Comparison of ENCODE assay signal across 8 cellular contexts in the genomic region with DNA sequence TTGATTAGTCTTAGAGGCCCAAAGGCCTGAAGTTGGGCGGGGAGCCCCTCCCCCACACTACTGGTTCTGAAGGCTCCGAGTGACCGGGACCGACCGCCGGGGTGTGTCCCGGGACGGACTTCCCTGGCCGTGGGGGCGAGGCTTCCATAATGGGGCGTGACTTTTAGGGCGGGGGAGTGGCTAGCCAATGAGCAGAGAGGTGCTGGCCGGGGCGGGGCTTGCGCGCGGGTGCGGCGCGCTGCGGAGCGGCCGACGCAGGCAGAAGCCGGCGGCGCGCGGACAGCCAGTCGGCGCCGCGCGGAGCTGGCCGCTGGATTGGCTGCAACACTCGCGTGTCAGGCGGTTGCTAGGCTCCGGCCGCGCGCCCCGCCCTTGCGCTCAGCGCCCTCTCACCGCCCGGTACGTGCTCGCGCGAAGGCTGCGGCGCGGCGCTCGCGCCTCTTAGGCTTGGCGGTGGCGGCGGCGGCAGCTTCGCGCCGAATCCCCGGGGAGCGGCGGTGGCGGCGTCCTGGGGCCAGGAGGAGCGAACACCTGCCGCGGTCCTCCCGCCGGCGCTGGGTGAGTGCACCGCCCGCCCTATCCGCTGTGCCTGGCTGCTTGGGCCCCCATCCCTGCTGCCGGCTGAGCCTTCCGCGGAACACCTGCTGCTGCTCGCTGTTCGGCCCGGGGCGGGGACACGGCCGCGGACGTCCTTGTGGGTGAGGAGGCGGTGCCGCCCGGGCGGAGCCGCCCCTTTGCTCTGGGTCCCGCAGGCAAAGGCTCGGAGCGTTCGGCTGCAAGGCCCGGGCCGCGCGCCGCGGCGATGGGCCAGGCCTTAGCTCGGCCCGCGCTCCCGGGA. TPM values are rescaled to one million over a fixed set of nuclear protein-coding genes. Genes with fewer than 3 reads are reported as not detected.
DNase-seq lines count a peak whose midpoint lies in the region; ATAC-seq, FAIRE-seq and TF ChIP-seq lines count a peak whose summit lies in the region.

Gene DAG1 (plus strand): TSS at position 392 of the 838 bp plus-strand sequence. CDS start 40,268 bp downstream, outside the sequence.

- peaks cover 25% of the 10 kb centered on the region for H3K4me1 Mint-ChIP-seq in activated naive CD8-positive, alpha-beta T cell treated with anti-CD3 and anti-CD28 coated beads, Interleukin-2, amount 50 U/mL, for 24 hours

- peaks cover 30% of the 10 kb centered on the region for H3K79me2 ChIP-seq in parathyroid adenoma

- H2AFZ ChIP-seq in parathyroid adenoma: peak within 1 kb of the TSS; percentile 91

- H3K4me1 ChIP-seq in parathyroid adenoma (peaks cover 11% of the 10 kb centered on the region), tibial artery (peaks cover 0 to 36% (median 26%) of the 10 kb centered on the region in 4 donors)

- DNase-seq in GM12891 (ENCODE audit: insufficient read length, low spot score): peak; percentile 98
- DNase-seq in NCI-H1436 (lab: John Stamatoyannopoulos, UW): peak; percentile 80
- DNase-seq in SW480 (ENCODE audit: low spot score): peak; percentile 94
- peak; percentile 99 for DNase-seq in activated naive CD8-positive, alpha-beta T cell treated with anti-CD3 and anti-CD28 coated beads, Interleukin-2, amount 50 U/mL, for 24 hours
- peak; percentile 99 for DNase-seq in Right ventricle myocardium superior
- peak; percentile 99 to 100 for DNase-seq in tibial artery

- H3K9me3 ChIP-seq in parathyroid adenoma (ENCODE audit: control insufficient read depth, low read length): no peaks in the 10 kb centered on the region
- H3K9me3 ChIP-seq in tibial artery: no peaks in the 10 kb centered on the region

- H3K9ac ChIP-seq in parathyroid adenoma: peak within 1 kb of the TSS; percentile 41

- H3K27ac ChIP-seq in parathyroid adenoma (peak within 1 kb of the TSS; percentile 97), tibial artery (peak within 1 kb of the TSS; percentile 91 to 95)

- H3K27ac Mint-ChIP-seq in activated naive CD8-positive, alpha-beta T cell treated with anti-CD3 and anti-CD28 coated beads, Interleukin-2, amount 50 U/mL, for 24 hours: peak within 1 kb of the TSS; percentile 88

- no peaks in the 10 kb centered on the region for H3K27me3 Mint-ChIP-seq in activated naive CD8-positive, alpha-beta T cell treated with anti-CD3 and anti-CD28 coated beads, Interleukin-2, amount 50 U/mL, for 24 hours

- peak; percentile 87 for ATAC-seq in HG02798 (IDR thresholded peaks at IDR 0.05; ENCODE audit: poor library complexity, unreplicated experiment)
- peak; percentile 95 for ATAC-seq in activated naive CD8-positive, alpha-beta T cell treated with anti-CD3 and anti-CD28 coated beads, Interleukin-2, amount 50 U/mL, for 24 hours
- ATAC-seq in Right ventricle myocardium superior (ENCODE audit: poor library complexity): peak; percentile 88

- peak; percentile 29; the same call in 1 of the 2 replicates for TF ChIP-seq POLR2A in GM12891 (IDR thresholded peaks at IDR 0.05; ENCODE audit: low read depth, low read length)

- no peaks in the 10 kb centered on the region for H3K36me3 ChIP-seq in parathyroid adenoma (ENCODE audit: control insufficient read depth, insufficient read depth, low read length)
- H3K36me3 ChIP-seq in tibial artery: no peaks in the 10 kb centered on the region

- peak; percentile 100 for FAIRE-seq in GM12891 (lab: Jason Lieb, UNC)

- H3K4me2 ChIP-seq in parathyroid adenoma (ENCODE audit: low read length): peak within 1 kb of the TSS; percentile 99

- H3K9me3 Mint-ChIP-seq in activated naive CD8-positive, alpha-beta T cell treated with anti-CD3 and anti-CD28 coated beads, Interleukin-2, amount 50 U/mL, for 24 hours: no peaks in the 10 kb centered on the region

- peak within 1 kb of the TSS; percentile 95 for H3K4me3 Mint-ChIP-seq in activated naive CD8-positive, alpha-beta T cell treated with anti-CD3 and anti-CD28 coated beads, Interleukin-2, amount 50 U/mL, for 24 hours

- peak within 1 kb of the TSS; percentile 95 for H3K4me3 ChIP-seq in parathyroid adenoma (ENCODE audit: low read depth, low read length)
- H3K4me3 ChIP-seq in tibial artery: peak within 1 kb of the TSS; percentile 68 to 72

- intact Hi-C loops in Right ventricle myocardium superior (cut with DNase I) (loop anchor here (10.0 kb wide), 1 partner anchor 205 kb away; the partner anchor contains the start of gene APEH), tibial artery (cut with DNase I; ENCODE audit: low total_unique reads) (no loop called here)

- no peak for TF ChIP-seq CTCF in parathyroid adenoma (IDR thresholded peaks at IDR 0.05)
- TF ChIP-seq CTCF in tibial artery (IDR thresholded peaks at IDR 0.05): peak in 1 of 2 experiments; percentile 4

- H3K36me3 Mint-ChIP-seq in activated naive CD8-positive, alpha-beta T cell treated with anti-CD3 and anti-CD28 coated beads, Interleukin-2, amount 50 U/mL, for 24 hours (ENCODE audit: low read depth): peaks cover 5% of the 10 kb centered on the region

- no peaks in the 10 kb centered on the region for H3K27me3 ChIP-seq in parathyroid adenoma (ENCODE audit: control insufficient read depth, insufficient read depth, low read length)
- H3K27me3 ChIP-seq in tibial artery: no peaks in the 10 kb centered on the region

TF ChIP-seq in GM12891, 5 proteins besides CTCF, POLR2A, EP300 and RAD21:
- TF ChIP-seq TAF1 (IDR thresholded peaks at IDR 0.05; ENCODE audit: low read depth, low read length) (no peak), POU2F2 (IDR thresholded peaks at IDR 0.05; ENCODE audit: low read depth, low read length) (0 out of 2 replicates have a peak, but pooled peaks have one; percentile 28), POLR2AphosphoS5 (IDR thresholded peaks at IDR 0.05; ENCODE audit: low read depth, low read length) (peak; percentile 42), SPI1 (IDR thresholded peaks at IDR 0.05; ENCODE audit: low read depth, low read length) (0 out of 2 replicates have a peak, but pooled peaks have one; percentile 4)
TF ChIP-seq in GM12891: peak in this region for 3.

RNA-seq across cellular contexts. Expression of gene DAG1, which starts in this region (rescaled TPM):
- 4.3 TPM for polyA plus RNA-seq in GM12891 (2012; ENCODE audit: low read depth, missing spikeins)
- 122 TPM for total RNA-seq in Right ventricle myocardium superior

Comparison
In these comparisons a context has a peak if more than half of its experiments do, and no peak if none do; other contexts are left out.
1. Peak in every context shown above with its lines: DNase-seq, ATAC-seq, H3K4me3 ChIP-seq and H3K27ac ChIP-seq.